In the genomic region with DNA sequence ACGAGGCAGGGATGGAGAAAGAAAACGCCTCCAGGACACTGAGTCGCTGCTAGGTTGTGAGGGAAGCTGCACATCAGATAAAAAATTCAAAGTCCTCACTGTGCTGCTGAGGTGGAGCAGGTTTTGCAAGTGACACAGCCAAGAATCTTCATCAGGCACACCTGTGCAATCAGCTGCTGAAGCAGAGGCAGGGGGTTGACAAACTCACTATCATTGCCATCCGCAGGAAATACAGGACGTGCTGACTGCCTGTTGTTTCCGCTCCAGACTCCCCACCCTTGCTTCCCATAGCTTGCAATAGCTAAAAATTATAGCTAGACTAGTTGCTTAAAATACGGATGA, we compare ENCODE assay signal across 15 cellular contexts.
A peak's percentile ranks its signal among the peaks of the same experiment; 100 is the strongest.
DNase-seq lines count a peak whose midpoint lies in the region; ATAC-seq and TF ChIP-seq lines count a peak whose summit lies in the region.
"Had no signal": no experiment of that assay in that cellular context is flagged by ENCODE, and none has a peak within 500 bp of the region (broad histone marks: within the 10 kb centered on the region; RNA-seq: fewer than 3 reads in every experiment).

No MANE protein-coding gene starts in this region.

- H4K20me1 ChIP-seq in DND-41 (ENCODE audit: insufficient read depth, low read length) (no peaks in the 10 kb centered on the region), GM23338 (replicated peaks; ENCODE audit: insufficient read depth) (no peaks in the 10 kb centered on the region)

- ATAC-seq in activated T-cell treated with anti-CD3 and anti-CD28 coated beads, Interleukin-2, amount 50 U/mL, for 4 hours: no peak
- ATAC-seq in DND-41 (ENCODE audit: insufficient read depth, low read depth): peak; percentile 71; the same call in 2 of the 3 replicates
- ATAC-seq in activated T-helper 17 cell treated with anti-CD3 and anti-CD28 coated beads, Interleukin-2, amount 50 U/mL, for 72 hours (replicated peaks): no peak
- ATAC-seq in GM21423 (IDR thresholded peaks at IDR 0.05; ENCODE audit: unreplicated experiment): no peak
- ATAC-seq in GM23338: no peak

- H3K4me3 Mint-ChIP-seq in activated T-cell treated with anti-CD3 and anti-CD28 coated beads, Interleukin-2, amount 50 U/mL, for 4 hours: peak overlapping the region; percentile 12
- peak overlapping the region; percentile 46 for H3K4me3 Mint-ChIP-seq in activated T-helper 17 cell treated with anti-CD3 and anti-CD28 coated beads, Interleukin-2, amount 50 U/mL, for 72 hours
- H3K4me3 Mint-ChIP-seq in GM23338: no peak overlapping the region
- H3K4me3 Mint-ChIP-seq: activated naive CD4-positive, alpha-beta T cell treated with anti-CD3 and anti-CD28 coated beads, Interleukin-2, amount 50 U/mL, for 24 hours had no signal

- H3K27me3 ChIP-seq in DND-41 (ENCODE audit: insufficient read depth, low read length, poor library complexity) (no peaks in the 10 kb centered on the region), GM23338 (ENCODE audit: insufficient read depth) (no peaks in the 10 kb centered on the region)

- no peaks in the 10 kb centered on the region for H3K9me3 ChIP-seq in DND-41 (ENCODE audit: insufficient read depth, low read length, severe bottlenecking)
- H3K9me3 ChIP-seq: tibial nerve had no signal

- TF ChIP-seq CTCF in DND-41 (IDR thresholded peaks at IDR 0.05; ENCODE audit: borderline replicate concordance, extremely low read depth, low read length, poor library complexity, severe bottlenecking) (no peak), GM23338 (conservative IDR thresholded peaks at IDR 0.05; ENCODE audit: low read depth in 2 of 2) (no peak)

- H3K79me2 ChIP-seq in DND-41 (ENCODE audit: insufficient read depth, low read length) (no peaks in the 10 kb centered on the region), GM23338 (replicated peaks; ENCODE audit: insufficient read depth) (no peaks in the 10 kb centered on the region)

- no peak overlapping the region for H3K4me3 ChIP-seq in DND-41 (ENCODE audit: low read depth in 1 of 2, low read length in 2 of 2)
- no peak overlapping the region for H3K4me3 ChIP-seq in GM23338
- H3K4me3 ChIP-seq: coronary artery, tibial nerve had no signal

- H3K36me3 Mint-ChIP-seq in activated T-cell treated with anti-CD3 and anti-CD28 coated beads, Interleukin-2, amount 50 U/mL, for 4 hours (ENCODE audit: insufficient read depth): no peaks in the 10 kb centered on the region
- no peaks in the 10 kb centered on the region for H3K36me3 Mint-ChIP-seq in activated T-helper 17 cell treated with anti-CD3 and anti-CD28 coated beads, Interleukin-2, amount 50 U/mL, for 72 hours (ENCODE audit: low read depth)
- no peaks in the 10 kb centered on the region for H3K36me3 Mint-ChIP-seq in GM23338 (ENCODE audit: low read depth)
- H3K36me3 Mint-ChIP-seq: activated naive CD4-positive, alpha-beta T cell treated with anti-CD3 and anti-CD28 coated beads, Interleukin-2, amount 50 U/mL, for 24 hours had no signal

- H3K9me2 ChIP-seq in GM23338 (ENCODE audit: insufficient read depth): no peaks in the 10 kb centered on the region; the same call in 1 of the 2 replicates

- no peaks in the 10 kb centered on the region for H3F3A ChIP-seq in GM23338 (replicated peaks; ENCODE audit: low read depth)

- H3K27ac ChIP-seq in DND-41 (ENCODE audit: low read length): no peak overlapping the region
- H3K27ac ChIP-seq in GM23338 (ENCODE audit: low read depth): no peak overlapping the region
- H3K27ac ChIP-seq: coronary artery, tibial nerve had no signal

- H3K4me1 ChIP-seq in DND-41 (ENCODE audit: insufficient read depth, low read length) (no peaks in the 10 kb centered on the region), GM23338 (ENCODE audit: insufficient read depth) (no peaks in the 10 kb centered on the region)
- H3K4me1 ChIP-seq: tibial nerve had no signal

- H3K9ac ChIP-seq in DND-41 (ENCODE audit: low read depth, low read length): no peak overlapping the region

- H3K36me3 ChIP-seq in DND-41 (ENCODE audit: insufficient read depth, low read length): no peaks in the 10 kb centered on the region
- H3K36me3 ChIP-seq in GM23338 (ENCODE audit: insufficient read depth): no peaks in the 10 kb centered on the region
- H3K36me3 ChIP-seq: tibial nerve had no signal

- no peak overlapping the region for H3K27ac Mint-ChIP-seq in activated T-helper 17 cell treated with anti-CD3 and anti-CD28 coated beads, Interleukin-2, amount 50 U/mL, for 72 hours
- H3K27ac Mint-ChIP-seq in GM23338: no peak overlapping the region
- H3K27ac Mint-ChIP-seq: activated naive CD4-positive, alpha-beta T cell treated with anti-CD3 and anti-CD28 coated beads, Interleukin-2, amount 50 U/mL, for 24 hours had no signal

- H3K4me1 Mint-ChIP-seq in activated T-cell treated with anti-CD3 and anti-CD28 coated beads, Interleukin-2, amount 50 U/mL, for 4 hours (ENCODE audit: low read depth): peaks cover 7% of the 10 kb centered on the region
- H3K4me1 Mint-ChIP-seq in activated T-helper 17 cell treated with anti-CD3 and anti-CD28 coated beads, Interleukin-2, amount 50 U/mL, for 72 hours: peaks cover 7% of the 10 kb centered on the region
- no peaks in the 10 kb centered on the region; the same call in 2 of the 3 replicates for H3K4me1 Mint-ChIP-seq in GM23338

- no peak overlapping the region for H3K4me2 ChIP-seq in DND-41 (ENCODE audit: insufficient read depth, low read length)
- no peak overlapping the region for H3K4me2 ChIP-seq in GM23338

- H3K27me3 Mint-ChIP-seq in activated T-cell treated with anti-CD3 and anti-CD28 coated beads, Interleukin-2, amount 50 U/mL, for 4 hours (ENCODE audit: low read depth): peaks cover 7% of the 10 kb centered on the region
- H3K27me3 Mint-ChIP-seq in activated T-helper 17 cell treated with anti-CD3 and anti-CD28 coated beads, Interleukin-2, amount 50 U/mL, for 72 hours: no peaks in the 10 kb centered on the region
- peaks cover 4% of the 10 kb centered on the region for H3K27me3 Mint-ChIP-seq in GM23338 (ENCODE audit: insufficient read depth, low read depth, poor library complexity)
- H3K27me3 Mint-ChIP-seq: activated naive CD4-positive, alpha-beta T cell treated with anti-CD3 and anti-CD28 coated beads, Interleukin-2, amount 50 U/mL, for 24 hours had no signal

- no peaks in the 10 kb centered on the region for H3K9me3 Mint-ChIP-seq in activated T-cell treated with anti-CD3 and anti-CD28 coated beads, Interleukin-2, amount 50 U/mL, for 4 hours
- H3K9me3 Mint-ChIP-seq in activated T-helper 17 cell treated with anti-CD3 and anti-CD28 coated beads, Interleukin-2, amount 50 U/mL, for 72 hours: no peaks in the 10 kb centered on the region
- H3K9me3 Mint-ChIP-seq in GM23338: no peaks in the 10 kb centered on the region
- H3K9me3 Mint-ChIP-seq: activated naive CD4-positive, alpha-beta T cell treated with anti-CD3 and anti-CD28 coated beads, Interleukin-2, amount 50 U/mL, for 24 hours had no signal

- H2AFZ ChIP-seq in DND-41 (ENCODE audit: low read depth, low read length) (no peak overlapping the region), GM23338 (no peak overlapping the region)

- no peak for DNase-seq in activated T-cell treated with anti-CD3 and anti-CD28 coated beads, Interleukin-2, amount 50 U/mL, for 4 hours
- DNase-seq in activated T-cell treated with anti-CD3 and anti-CD28 coated beads, Interleukin-2, amount 50 U/mL, for 1 hour: no peak
- peak; percentile 32 for DNase-seq in DND-41
- peak; percentile 47 for DNase-seq in mesenteric fat pad (ENCODE audit: low spot score)
- no peak for DNase-seq in D341Med (ENCODE audit: low spot score)
- DNase-seq in GM23338 (ENCODE audit: low spot score): no peak
- DNase-seq: foreskin fibroblast, H7, NCI-H1694 treated with DMSO at 0.1 percent for 48 hours, NCI-H226 had no signal

TF ChIP-seq in GM23338, 12 proteins besides CTCF, POLR2A, EP300 and RAD21 (continues in another document):
- TF ChIP-seq, protein P1, sequence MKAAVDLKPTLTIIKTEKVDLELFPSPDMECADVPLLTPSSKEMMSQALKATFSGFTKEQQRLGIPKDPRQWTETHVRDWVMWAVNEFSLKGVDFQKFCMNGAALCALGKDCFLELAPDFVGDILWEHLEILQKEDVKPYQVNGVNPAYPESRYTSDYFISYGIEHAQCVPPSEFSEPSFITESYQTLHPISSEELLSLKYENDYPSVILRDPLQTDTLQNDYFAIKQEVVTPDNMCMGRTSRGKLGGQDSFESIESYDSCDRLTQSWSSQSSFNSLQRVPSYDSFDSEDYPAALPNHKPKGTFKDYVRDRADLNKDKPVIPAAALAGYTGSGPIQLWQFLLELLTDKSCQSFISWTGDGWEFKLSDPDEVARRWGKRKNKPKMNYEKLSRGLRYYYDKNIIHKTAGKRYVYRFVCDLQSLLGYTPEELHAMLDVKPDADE (IDR thresholded peaks at IDR 0.05): no peak
- TF ChIP-seq, protein P2, sequence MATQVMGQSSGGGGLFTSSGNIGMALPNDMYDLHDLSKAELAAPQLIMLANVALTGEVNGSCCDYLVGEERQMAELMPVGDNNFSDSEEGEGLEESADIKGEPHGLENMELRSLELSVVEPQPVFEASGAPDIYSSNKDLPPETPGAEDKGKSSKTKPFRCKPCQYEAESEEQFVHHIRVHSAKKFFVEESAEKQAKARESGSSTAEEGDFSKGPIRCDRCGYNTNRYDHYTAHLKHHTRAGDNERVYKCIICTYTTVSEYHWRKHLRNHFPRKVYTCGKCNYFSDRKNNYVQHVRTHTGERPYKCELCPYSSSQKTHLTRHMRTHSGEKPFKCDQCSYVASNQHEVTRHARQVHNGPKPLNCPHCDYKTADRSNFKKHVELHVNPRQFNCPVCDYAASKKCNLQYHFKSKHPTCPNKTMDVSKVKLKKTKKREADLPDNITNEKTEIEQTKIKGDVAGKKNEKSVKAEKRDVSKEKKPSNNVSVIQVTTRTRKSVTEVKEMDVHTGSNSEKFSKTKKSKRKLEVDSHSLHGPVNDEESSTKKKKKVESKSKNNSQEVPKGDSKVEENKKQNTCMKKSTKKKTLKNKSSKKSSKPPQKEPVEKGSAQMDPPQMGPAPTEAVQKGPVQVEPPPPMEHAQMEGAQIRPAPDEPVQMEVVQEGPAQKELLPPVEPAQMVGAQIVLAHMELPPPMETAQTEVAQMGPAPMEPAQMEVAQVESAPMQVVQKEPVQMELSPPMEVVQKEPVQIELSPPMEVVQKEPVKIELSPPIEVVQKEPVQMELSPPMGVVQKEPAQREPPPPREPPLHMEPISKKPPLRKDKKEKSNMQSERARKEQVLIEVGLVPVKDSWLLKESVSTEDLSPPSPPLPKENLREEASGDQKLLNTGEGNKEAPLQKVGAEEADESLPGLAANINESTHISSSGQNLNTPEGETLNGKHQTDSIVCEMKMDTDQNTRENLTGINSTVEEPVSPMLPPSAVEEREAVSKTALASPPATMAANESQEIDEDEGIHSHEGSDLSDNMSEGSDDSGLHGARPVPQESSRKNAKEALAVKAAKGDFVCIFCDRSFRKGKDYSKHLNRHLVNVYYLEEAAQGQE (IDR thresholded peaks at IDR 0.05; ENCODE audit: unreplicated experiment): no peak

Comparison
In these comparisons a context has a peak if more than half of its experiments do, and no peak if none do; other contexts are left out.
1. DNase-seq: peak in DND-41 (single experiment) and mesenteric fat pad (single experiment); none in activated T-cell treated with anti-CD3 and anti-CD28 coated beads, Interleukin-2, amount 50 U/mL, for 4 hours (single experiment), activated T-cell treated with anti-CD3 and anti-CD28 coated beads, Interleukin-2, amount 50 U/mL, for 1 hour (single experiment), D341Med (single experiment) and GM23338 (single experiment).